8 cellular contexts compared by ENCODE assay signal in the genomic region with DNA sequence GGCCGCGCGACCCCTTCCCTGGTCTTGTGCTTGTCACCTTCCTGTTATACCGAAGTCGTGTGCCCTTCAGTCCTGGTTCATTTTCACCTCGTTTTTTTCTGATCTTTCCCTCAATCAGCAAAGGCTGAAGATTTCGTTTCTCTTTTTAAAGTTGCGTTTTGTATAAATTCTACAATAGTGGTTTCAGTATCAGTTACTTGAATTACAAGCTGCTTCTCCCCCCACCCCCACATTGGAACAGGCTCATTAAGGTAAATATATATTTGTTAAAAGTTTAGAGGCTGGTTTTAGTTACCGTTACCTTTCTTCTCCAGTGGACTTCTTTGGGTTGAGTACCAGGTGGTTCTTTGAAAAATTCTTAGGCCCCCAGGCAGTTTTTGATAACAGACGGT. TPM values are rescaled to one million over a fixed set of nuclear protein-coding genes. Genes with fewer than 3 reads are reported as not detected.
DNase-seq lines count a peak whose midpoint lies in the region; ATAC-seq and TF ChIP-seq lines count a peak whose summit lies in the region.

No MANE protein-coding gene starts in this region.

- RAD21 ChIA-PET in HCT116 (lab: Charles Lee; ENCODE audit: low non-redundant PET in 1 of 2, low total read pairs in 2 of 2, uncharacterized antibody in 2 of 2, unreplicated experiment in 2 of 2) = no interaction called here

- no peaks in the 10 kb centered on the region for H3K9me2 ChIP-seq in HCT116 (ENCODE audit: insufficient read depth)

- H3K27me3 ChIP-seq in BJ (ENCODE audit: control insufficient read depth, insufficient read depth, low read length) = no peaks in the 10 kb centered on the region
- no peaks in the 10 kb centered on the region for H3K27me3 ChIP-seq in HCT116 (ENCODE audit: insufficient read depth, low read length)
- no peaks in the 10 kb centered on the region for H3K27me3 ChIP-seq in adrenal gland

- no peaks in the 10 kb centered on the region for H3K27me3 Mint-ChIP-seq in memory B cell

- H3K9me3 Mint-ChIP-seq in memory B cell = no peaks in the 10 kb centered on the region

- intact Hi-C loops in HCT116 (cut with micrococcal nuclease) (no loop called here), adrenal gland (cut with DNase I) (loop anchor here in 1 of 2 donors (5.0 kb wide), 1 partner anchor 99 kb away; no protein-coding TSS in a partner anchor)

- H3K27ac ChIP-seq in HCT116 (ENCODE audit: low read depth, low read length) (peak overlapping the region; percentile 73), adrenal gland (peak overlapping the region; percentile 95 to 100 (median 99))

- BruUV-seq in HCT116 (replicated peaks; lab: Mats Ljungman, UMichigan) = no TSS peak

- H3K4me3 Mint-ChIP-seq in memory B cell = peak overlapping the region; percentile 99

- no peak overlapping the region for H2AFZ ChIP-seq in HCT116 (ENCODE audit: low read depth, low read length, poor library complexity, severe bottlenecking)

- H3K9me3 ChIP-seq in HCT116 (ENCODE audit: control insufficient read depth in 1 of 2, insufficient read depth in 1 of 2, low read depth in 1 of 2, low read length in 2 of 2) = no peaks in the 10 kb centered on the region
- H3K9me3 ChIP-seq in adrenal gland (replicated peaks in 1 of 3) = no peaks in the 10 kb centered on the region

- no peaks in the 10 kb centered on the region for H3K36me3 ChIP-seq in BJ (ENCODE audit: control insufficient read depth, insufficient read depth, low read length)
- peaks cover 12 to 23% of the 10 kb centered on the region in 2 experiments for H3K36me3 ChIP-seq in HCT116 (ENCODE audit: control insufficient read depth in 1 of 2, insufficient read depth in 2 of 2, low read length in 2 of 2)
- peaks cover 0 to 17% of the 10 kb centered on the region in 2 donors for H3K36me3 ChIP-seq in adrenal gland (replicated peaks in 1 of 2)

- peak overlapping the region; percentile 98 for H3K27ac Mint-ChIP-seq in memory B cell

- CTCF ChIA-PET in BJ (lab: Yijun Ruan, JAX) (interaction anchor here (1.6 kb wide), 1 partner anchor 96 kb away, joined by 11 read pairs; no protein-coding TSS in a partner anchor), HCT116 (lab: Charles Lee) (no interaction called here)

- H3K36me3 Mint-ChIP-seq in memory B cell = peaks cover 13% of the 10 kb centered on the region

- TF ChIP-seq POLR2A in HCT116 (IDR thresholded peaks at IDR 0.05; ENCODE audit: borderline replicate concordance, extremely low read depth, insufficient read depth, insufficient read length) (no peak), adrenal gland (IDR thresholded peaks at IDR 0.05) (no peak)

- H3K4me2 ChIP-seq in HCT116 (ENCODE audit: low read length) = peak overlapping the region; percentile 68

- H3K4me1 ChIP-seq in HCT116 (ENCODE audit: control insufficient read depth in 1 of 2, insufficient read depth in 2 of 2, low read length in 2 of 2) (peaks cover 8 to 16% of the 10 kb centered on the region in 2 experiments; a peak in 3 of 4 replicates), adrenal gland (replicated peaks in 1 of 2) (peaks cover 11 to 38% of the 10 kb centered on the region in 2 donors)

- peaks cover 57% of the 10 kb centered on the region for H3K79me2 ChIP-seq in HCT116 (ENCODE audit: insufficient read depth, low read length)

- no peak for TF ChIP-seq CTCF in BJ (IDR thresholded peaks at IDR 0.05; ENCODE audit: insufficient read depth, low read depth, low read length)
- TF ChIP-seq CTCF in HCT116 (IDR thresholded peaks at IDR 0.05 in 2 of 3, conservative IDR thresholded peaks at IDR 0.05 in 1 of 3; ENCODE audit: borderline replicate concordance in 1 of 3, insufficient read depth in 1 of 3, low read depth in 2 of 3, low read length in 2 of 3) = no peak
- no peak for TF ChIP-seq CTCF in adrenal gland (IDR thresholded peaks at IDR 0.05)

- no peak for ATAC-seq in HCT116
- ATAC-seq in memory B cell (ENCODE audit: low read depth) = no peak
- ATAC-seq in HG03097 (IDR thresholded peaks at IDR 0.05; ENCODE audit: low FRiP score, unreplicated experiment) = no peak
- ATAC-seq in GM19467 (IDR thresholded peaks at IDR 0.05; ENCODE audit: unreplicated experiment) = no peak

- H3K4me3 ChIP-seq in BJ (ENCODE audit: low read depth, low read length) = peak overlapping the region; percentile 97
- peak overlapping the region; percentile 92 for H3K4me3 ChIP-seq in HCT116 (replicated peaks in 1 of 2; ENCODE audit: low read depth in 1 of 2, low read length in 2 of 2)
- H3K4me3 ChIP-seq in adrenal gland = peak overlapping the region; percentile 35 to 96 (median 90)

- H3K4me1 Mint-ChIP-seq in memory B cell = peaks cover 46% of the 10 kb centered on the region

- no peak for TF ChIP-seq RAD21 in HCT116 (IDR thresholded peaks at IDR 0.05; ENCODE audit: low read depth)

- H3K9ac ChIP-seq in HCT116 (ENCODE audit: low read length) = peak overlapping the region; percentile 96

- peaks cover 9% of the 10 kb centered on the region for H4K20me1 ChIP-seq in HCT116 (ENCODE audit: insufficient read depth)

- DNase-seq in BJ (ENCODE audit: low read depth) (no peak), HCT116 (ENCODE audit: low read depth, low spot score) (no peak), adrenal gland (no peak), memory B cell (ENCODE audit: low spot score in 2 of 2) (no peak), OCI-M2 (lab: John Stamatoyannopoulos, UW; ENCODE audit: unreplicated experiment) (no peak), NCI-H2227 (lab: John Stamatoyannopoulos, UW; ENCODE audit: unreplicated experiment) (no peak)

- POLR2A ChIA-PET in BJ (lab: Charles Lee) (no interaction called here), HCT116 (lab: Charles Lee) (no interaction called here)

- WGBS in adrenal gland, 4 donors = 1 to 2% (median 2%) methylated on average over 10 of the region's 10 CpGs

TF ChIP-seq in HCT116, 20 proteins besides CTCF, POLR2A, EP300 and RAD21 (continues in another document):
- TF ChIP-seq YY1 (IDR thresholded peaks at IDR 0.05; ENCODE audit: extremely low read depth, insufficient replicate concordance, low read depth, low read length) (no peak), ELF1 (IDR thresholded peaks at IDR 0.05; ENCODE audit: borderline replicate concordance, low read depth) (no peak), CEBPB (IDR thresholded peaks at IDR 0.05; ENCODE audit: low read depth) (no peak), POLR2AphosphoS5 (IDR thresholded peaks at IDR 0.05; ENCODE audit: low read depth, low read length) (no peak), CBX3 (IDR thresholded peaks at IDR 0.05; ENCODE audit: low read depth) (no peak), SP1 (IDR thresholded peaks at IDR 0.05; ENCODE audit: low read depth) (no peak), EGR1 (IDR thresholded peaks at IDR 0.05; ENCODE audit: low read depth) (no peak), EZH2phosphoT487 (IDR thresholded peaks at IDR 0.05; ENCODE audit: borderline replicate concordance) (no peak), ZNF274 (IDR thresholded peaks at IDR 0.05; ENCODE audit: low read depth, low read length) (no peak), JUND (IDR thresholded peaks at IDR 0.05) (no peak), FOSL1 (IDR thresholded peaks at IDR 0.05; ENCODE audit: low read depth) (no peak), EZH2 (IDR thresholded peaks at IDR 0.05) (no peak), SIN3A (IDR thresholded peaks at IDR 0.05; ENCODE audit: low read depth) (no peak), ZFX (IDR thresholded peaks at IDR 0.05) (no peak), TCF7L2 (IDR thresholded peaks at IDR 0.05; ENCODE audit: borderline replicate concordance, extremely low read depth, insufficient read depth, insufficient read length) (no peak)
- TF ChIP-seq, protein P1, sequence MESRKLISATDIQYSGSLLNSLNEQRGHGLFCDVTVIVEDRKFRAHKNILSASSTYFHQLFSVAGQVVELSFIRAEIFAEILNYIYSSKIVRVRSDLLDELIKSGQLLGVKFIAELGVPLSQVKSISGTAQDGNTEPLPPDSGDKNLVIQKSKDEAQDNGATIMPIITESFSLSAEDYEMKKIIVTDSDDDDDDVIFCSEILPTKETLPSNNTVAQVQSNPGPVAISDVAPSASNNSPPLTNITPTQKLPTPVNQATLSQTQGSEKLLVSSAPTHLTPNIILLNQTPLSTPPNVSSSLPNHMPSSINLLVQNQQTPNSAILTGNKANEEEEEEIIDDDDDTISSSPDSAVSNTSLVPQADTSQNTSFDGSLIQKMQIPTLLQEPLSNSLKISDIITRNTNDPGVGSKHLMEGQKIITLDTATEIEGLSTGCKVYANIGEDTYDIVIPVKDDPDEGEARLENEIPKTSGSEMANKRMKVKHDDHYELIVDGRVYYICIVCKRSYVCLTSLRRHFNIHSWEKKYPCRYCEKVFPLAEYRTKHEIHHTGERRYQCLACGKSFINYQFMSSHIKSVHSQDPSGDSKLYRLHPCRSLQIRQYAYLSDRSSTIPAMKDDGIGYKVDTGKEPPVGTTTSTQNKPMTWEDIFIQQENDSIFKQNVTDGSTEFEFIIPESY (IDR thresholded peaks at IDR 0.05; ENCODE audit: extremely low read depth, insufficient replicate concordance, low read length) = no peak
- TF ChIP-seq, protein P2, sequence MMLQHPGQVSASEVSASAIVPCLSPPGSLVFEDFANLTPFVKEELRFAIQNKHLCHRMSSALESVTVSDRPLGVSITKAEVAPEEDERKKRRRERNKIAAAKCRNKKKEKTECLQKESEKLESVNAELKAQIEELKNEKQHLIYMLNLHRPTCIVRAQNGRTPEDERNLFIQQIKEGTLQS (IDR thresholded peaks at IDR 0.05) = no peak
- TF ChIP-seq, protein P3, sequence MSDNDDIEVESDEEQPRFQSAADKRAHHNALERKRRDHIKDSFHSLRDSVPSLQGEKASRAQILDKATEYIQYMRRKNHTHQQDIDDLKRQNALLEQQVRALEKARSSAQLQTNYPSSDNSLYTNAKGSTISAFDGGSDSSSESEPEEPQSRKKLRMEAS (IDR thresholded peaks at IDR 0.05) = no peak

RNA-seq across cellular contexts. Expression of a gene that starts 0.9 kb away (rescaled TPM):
- polyA plus RNA-seq in BJ (2011; rRNA removed) = 46.8 and 152 TPM in 2 replicates
- polyA minus RNA-seq in BJ (2011; rRNA and poly(A)+ RNA removed) = 6.9 and 10.9 TPM in 2 replicates
- total RNA-seq in HCT116 (2021; ENCODE audit: unreplicated experiment) = 216 TPM
- polyA plus RNA-seq in HCT116 (2012) = 51.1 and 99.3 TPM in 2 replicates
- 100 to 1,000 TPM in 6 of 8 donors, 10 to 100 TPM in 2; 48.1 to 229 (median 166) TPM for total RNA-seq in adrenal gland
- polyA plus RNA-seq in adrenal gland = 100 to 1,000 TPM; 126 to 428 (median 126) TPM
